ENCODE assay signal across 8 cellular contexts in genomic region chr13:46554971-46555370, GRCh38. TPM values are rescaled to one million over a fixed set of nuclear protein-coding genes. Genes with fewer than 3 reads are reported as not detected.
DNase-seq lines count a peak whose midpoint lies in the region; ATAC-seq and TF ChIP-seq lines count a peak whose summit lies in the region.

No MANE protein-coding gene starts in this region.

- POLR2A ChIA-PET in activated B cell treated with CpG ODN at 0.5 μM for 24 hours (lab: Charles Lee): interaction anchor here (0.6 to 1.7 kb wide), 10 partner anchors 11 to 79 kb away, joined by 3 to 20 read pairs (median 5); no protein-coding TSS in a partner anchor

- no peak for TF ChIP-seq CTCF in activated B cell treated with CpG ODN at 0.5 μM for 24 hours (IDR thresholded peaks at IDR 0.05)

- no peaks in the 10 kb centered on the region for H3K27me3 Mint-ChIP-seq in activated B cell treated with CpG ODN at 0.5 μM for 24 hours
- no peaks in the 10 kb centered on the region for H3K27me3 Mint-ChIP-seq in stimulated activated naive B cell treated with anti-CD40 and anti-IgM and Interleukin-4, amounts not matched to agents 10 μg/mL and 1 μg/mL and 100 μg/mL, for 72 hours

- intact Hi-C loops in activated B cell treated with CpG ODN at 0.5 μM for 24 hours (cut with micrococcal nuclease): loop anchor here (1.0 to 10.0 kb wide), 9 partner anchors 11 to 1980 kb away; partner anchors contain the start of genes LCP1, RUBCNL and TSC22D1

- CTCF ChIA-PET in activated B cell treated with CpG ODN at 0.5 μM for 24 hours (lab: Charles Lee): interaction anchor here (1.4 kb wide), 1 partner anchor 125 kb away, joined by 8 read pairs; no protein-coding TSS in a partner anchor

- peak overlapping the region; percentile 96 for H3K4me3 Mint-ChIP-seq in activated B cell treated with CpG ODN at 0.5 μM for 24 hours
- peak overlapping the region; percentile 98 to 99 for H3K4me3 Mint-ChIP-seq in stimulated activated naive B cell treated with anti-CD40 and anti-IgM and Interleukin-4, amounts not matched to agents 10 μg/mL and 1 μg/mL and 100 μg/mL, for 72 hours

- peak; percentile 13 for DNase-seq in DMS 273 (lab: John Stamatoyannopoulos, UW; ENCODE audit: unreplicated experiment)
- DNase-seq in DMS 273 treated with DMSO at 0.1 percent for 48 hours (lab: John Stamatoyannopoulos, UW): no peak
- no peak for DNase-seq in activated B cell treated with CpG ODN at 0.5 μM for 24 hours
- DNase-seq in stimulated activated naive B cell treated with anti-CD40 and anti-IgM and Interleukin-4, amounts not matched to agents 10 μg/mL and 1 μg/mL and 100 μg/mL, for 72 hours: no peak
- no peak for DNase-seq in COR-L47 (lab: John Stamatoyannopoulos, UW)
- no peak for DNase-seq in NCI-H446 (lab: John Stamatoyannopoulos, UW)

- no peaks in the 10 kb centered on the region for H3K9me3 Mint-ChIP-seq in activated B cell treated with CpG ODN at 0.5 μM for 24 hours
- no peaks in the 10 kb centered on the region for H3K9me3 Mint-ChIP-seq in stimulated activated naive B cell treated with anti-CD40 and anti-IgM and Interleukin-4, amounts not matched to agents 10 μg/mL and 1 μg/mL and 100 μg/mL, for 72 hours

- peak overlapping the region; percentile 62 for H3K4me3 ChIP-seq in iPS-11a (ENCODE audit: low read depth, low read length)

- peak overlapping the region; percentile 94 for H3K27ac Mint-ChIP-seq in activated B cell treated with CpG ODN at 0.5 μM for 24 hours
- H3K27ac Mint-ChIP-seq in stimulated activated naive B cell treated with anti-CD40 and anti-IgM and Interleukin-4, amounts not matched to agents 10 μg/mL and 1 μg/mL and 100 μg/mL, for 72 hours: peak overlapping the region; percentile 96

- peaks cover 17% of the 10 kb centered on the region for H3K36me3 Mint-ChIP-seq in activated B cell treated with CpG ODN at 0.5 μM for 24 hours (ENCODE audit: low read depth)
- H3K36me3 Mint-ChIP-seq in stimulated activated naive B cell treated with anti-CD40 and anti-IgM and Interleukin-4, amounts not matched to agents 10 μg/mL and 1 μg/mL and 100 μg/mL, for 72 hours: peaks cover 0 to 5% of the 10 kb centered on the region in 2 donors

- ATAC-seq in activated B cell treated with CpG ODN at 0.5 μM for 24 hours (ENCODE audit: low read depth) (no peak), GM18909 (IDR thresholded peaks at IDR 0.05; ENCODE audit: poor library complexity, unreplicated experiment) (no peak)
- no peak for ATAC-seq in stimulated activated naive B cell treated with anti-CD40 and anti-IgM and Interleukin-4, amounts not matched to agents 10 μg/mL and 1 μg/mL and 100 μg/mL, for 72 hours (replicated peaks)

- H3K4me1 Mint-ChIP-seq in activated B cell treated with CpG ODN at 0.5 μM for 24 hours: peaks cover 53% of the 10 kb centered on the region
- H3K4me1 Mint-ChIP-seq in stimulated activated naive B cell treated with anti-CD40 and anti-IgM and Interleukin-4, amounts not matched to agents 10 μg/mL and 1 μg/mL and 100 μg/mL, for 72 hours: peaks cover 26 to 54% of the 10 kb centered on the region in 2 donors

RNA-seq across cellular contexts. Expression of gene LRCH1, which starts 2.0 kb away (rescaled TPM):
- 44.0 and 46.3 TPM in 2 replicates for total RNA-seq in activated B cell treated with CpG ODN at 0.5 μM for 24 hours
